Comparison of ENCODE assay signal across 7 cellular contexts in genomic region chr2:169478339-169478738, GRCh38. TPM values are rescaled to one million over a fixed set of nuclear protein-coding genes. Genes with fewer than 3 reads are reported as not detected.
DNase-seq lines count a peak whose midpoint lies in the region; ATAC-seq and TF ChIP-seq lines count a peak whose summit lies in the region.

No MANE protein-coding gene starts in this region.

- H3K4me3 ChIP-seq in gastrocnemius medialis: no peak overlapping the region

- H3K27ac Mint-ChIP-seq in IgD-negative memory B cell: peak overlapping the region in 1 of 3 donors; percentile 78
- H3K27ac Mint-ChIP-seq in activated naive CD8-positive, alpha-beta T cell: no peak overlapping the region

- no peaks in the 10 kb centered on the region for H3K36me3 Mint-ChIP-seq in IgD-negative memory B cell
- peaks cover 4% of the 10 kb centered on the region for H3K36me3 Mint-ChIP-seq in activated naive CD8-positive, alpha-beta T cell

- in situ Hi-C loops in gastrocnemius medialis (cut with MboI; ENCODE audit: low sequenced_read_pairs in 4 of 4): no loop called here

- no peaks in the 10 kb centered on the region for H3K27me3 ChIP-seq in gastrocnemius medialis

- no peaks in the 10 kb centered on the region for H3K9me3 ChIP-seq in gastrocnemius medialis

- DNase-seq in hepatic stellate cell (ENCODE audit: low spot score) (peak; percentile 9), gastrocnemius medialis (no peak), NCI-H510A (lab: John Stamatoyannopoulos, UW) (no peak), putamen (ENCODE audit: low spot score) (no peak)

- peak overlapping the region; percentile 76 to 95 (median 93) for H3K4me3 Mint-ChIP-seq in IgD-negative memory B cell
- H3K4me3 Mint-ChIP-seq in activated naive CD8-positive, alpha-beta T cell: peak overlapping the region; percentile 91

- peaks cover 3% of the 10 kb centered on the region for H3K27me3 Mint-ChIP-seq in IgD-negative memory B cell
- H3K27me3 Mint-ChIP-seq in activated naive CD8-positive, alpha-beta T cell: no peaks in the 10 kb centered on the region

- H3K9me3 Mint-ChIP-seq in IgD-negative memory B cell: no peaks in the 10 kb centered on the region
- no peaks in the 10 kb centered on the region for H3K9me3 Mint-ChIP-seq in activated naive CD8-positive, alpha-beta T cell (ENCODE audit: low read depth)

- intact Hi-C loops in gastrocnemius medialis (cut with DNase I; ENCODE audit: low total_unique reads): loop anchor here (2.0 to 5.0 kb wide), 3 partner anchors 39 to 94 kb away; partner anchors contain the start of gene FASTKD1

- no peak for TF ChIP-seq CTCF in gastrocnemius medialis (IDR thresholded peaks at IDR 0.05 in 4 of 5, conservative IDR thresholded peaks at IDR 0.05 in 1 of 5)

- H3K27ac ChIP-seq in gastrocnemius medialis: peak overlapping the region in 3 of 4 donors; percentile 71 to 80 (median 80)

- H3K4me1 ChIP-seq in gastrocnemius medialis: peaks cover 11 to 13% of the 10 kb centered on the region in 2 donors

- no peak for TF ChIP-seq POLR2A in gastrocnemius medialis (IDR thresholded peaks at IDR 0.05)

- peaks cover 0 to 9% of the 10 kb centered on the region in 2 donors for H3K36me3 ChIP-seq in gastrocnemius medialis

- peak in 1 of 2 donors; percentile 27 for ATAC-seq in gastrocnemius medialis
- ATAC-seq in SK-N-SH treated with all-trans-retinoic acid at 6 μM for 48 hours: no peak

- H3K4me1 Mint-ChIP-seq in IgD-negative memory B cell: peaks cover 3 to 8% (median 7%) of the 10 kb centered on the region in 3 donors
- peaks cover 16% of the 10 kb centered on the region for H3K4me1 Mint-ChIP-seq in activated naive CD8-positive, alpha-beta T cell (ENCODE audit: low read depth)

TF ChIP-seq in SK-N-SH treated with all-trans-retinoic acid at 6 μM for 48 hours, 23 proteins besides CTCF, POLR2A, EP300 and RAD21:
- TF ChIP-seq SNAI2 (CRISPR knock-in tag; IDR thresholded peaks at IDR 0.05) (no peak), CSDC2 (CRISPR knock-in tag; IDR thresholded peaks at IDR 0.05) (no peak), BACH2 (CRISPR knock-in tag; IDR thresholded peaks at IDR 0.05; ENCODE audit: borderline replicate concordance) (no peak), ZFP30 (CRISPR knock-in tag; IDR thresholded peaks at IDR 0.05) (no peak), PPARA (CRISPR knock-in tag; IDR thresholded peaks at IDR 0.05; ENCODE audit: borderline replicate concordance) (no peak), ESRRG (CRISPR knock-in tag; IDR thresholded peaks at IDR 0.05) (no peak), ZNF8 (CRISPR knock-in tag; IDR thresholded peaks at IDR 0.05) (no peak), ZNF565 (CRISPR knock-in tag; conservative IDR thresholded peaks at IDR 0.05; ENCODE audit: low read depth) (no peak), ARNTL (CRISPR knock-in tag; IDR thresholded peaks at IDR 0.05; ENCODE audit: borderline replicate concordance, low read depth) (no peak), ZC3H10 (CRISPR knock-in tag; IDR thresholded peaks at IDR 0.05) (no peak), ZNF70 (CRISPR knock-in tag; IDR thresholded peaks at IDR 0.05) (no peak), ISL1 (CRISPR knock-in tag; IDR thresholded peaks at IDR 0.05) (no peak), PATZ1 (CRISPR knock-in tag; IDR thresholded peaks at IDR 0.05; ENCODE audit: borderline replicate concordance) (no peak), CREB5 (CRISPR knock-in tag; IDR thresholded peaks at IDR 0.05; ENCODE audit: low read depth) (no peak), GLIS3 (CRISPR knock-in tag; IDR thresholded peaks at IDR 0.05) (no peak), CSRNP3 (CRISPR knock-in tag; IDR thresholded peaks at IDR 0.05) (no peak), TSHZ2 (CRISPR knock-in tag; IDR thresholded peaks at IDR 0.05) (no peak), ZFP3 (CRISPR knock-in tag; IDR thresholded peaks at IDR 0.05) (no peak), OSR1 (CRISPR knock-in tag; IDR thresholded peaks at IDR 0.05) (no peak)

RNA-seq across cellular contexts. Expression of gene BBS5, which starts 1.0 kb away (rescaled TPM):
- polyA plus RNA-seq in IgD-negative memory B cell: 0.24 TPM
- total RNA-seq in gastrocnemius medialis: 10 to 100 TPM in 1 of 4 donors, 1 to 10 TPM in 3; 4.5 to 17.8 (median 8.0) TPM

RNA-seq across cellular contexts. Expression of gene KLHL41, which starts 31.2 kb away (rescaled TPM):
- not detected for polyA plus RNA-seq in IgD-negative memory B cell
- 1,000 to 10,000 TPM; 2,008 to 3,010 (median 2,782) TPM for total RNA-seq in gastrocnemius medialis
